Comparison of ENCODE assay signal across 16 cellular contexts in the genomic region with DNA sequence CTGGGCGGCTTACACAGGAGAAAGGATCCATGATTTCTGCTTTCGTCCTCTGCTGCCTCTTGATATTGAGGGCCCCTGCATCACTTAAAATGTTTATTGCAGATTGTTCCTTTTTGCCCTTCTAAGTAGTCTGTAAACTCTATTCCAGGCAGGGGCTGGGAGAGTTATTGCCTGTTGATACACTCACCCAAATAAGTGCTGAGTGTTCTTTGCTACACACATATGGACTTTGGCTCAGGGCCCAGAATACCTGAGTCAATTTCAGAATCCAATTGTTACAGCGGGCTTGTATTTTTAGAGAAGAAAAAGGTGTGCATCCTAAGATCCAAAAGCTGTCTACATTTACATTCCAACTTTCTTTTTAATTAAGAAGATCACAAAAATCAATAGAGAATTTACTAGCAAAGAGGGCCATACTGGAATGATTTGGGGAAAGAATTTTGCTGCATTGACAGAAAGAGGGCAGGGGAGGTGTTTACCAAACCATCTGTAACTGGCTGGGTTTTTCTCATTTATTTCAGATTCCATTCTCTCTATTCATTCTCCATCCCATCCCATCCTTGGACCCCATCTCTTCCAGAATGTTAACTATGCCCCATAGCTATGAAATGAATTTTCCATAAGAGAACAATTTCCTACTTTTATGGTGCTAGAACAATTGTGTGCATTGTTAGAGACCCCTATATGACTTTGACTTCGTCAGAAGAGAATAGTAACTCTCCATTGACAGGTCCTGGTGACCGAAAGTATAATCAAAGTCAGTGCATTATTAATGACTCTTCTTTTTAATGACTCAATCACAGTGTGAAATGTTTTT.
A peak's percentile ranks its signal among the peaks of the same experiment; 100 is the strongest.
DNase-seq lines count a peak whose midpoint lies in the region; ATAC-seq and TF ChIP-seq lines count a peak whose summit lies in the region.
"Had no signal": no experiment of that assay in that cellular context is flagged by ENCODE, and none has a peak within 500 bp of the region (broad histone marks: within the 10 kb centered on the region; RNA-seq: fewer than 3 reads in every experiment).

No MANE protein-coding gene starts in this region.

- ATAC-seq in CD4-positive, alpha-beta T cell (ENCODE audit: poor library complexity), result no peak
- ATAC-seq: left cardiac atrium; naive thymus-derived CD8-positive, alpha-beta T cell had no signal

- no peak overlapping the region for H2AFZ ChIP-seq in OCI-LY7 (ENCODE audit: low read length)

- H3K27ac ChIP-seq in VCaP, result peak overlapping the region; percentile 79
- H3K27ac ChIP-seq in CD4-positive, alpha-beta T cell (ENCODE audit: low read depth, low read length), result no peak overlapping the region
- no peak overlapping the region for H3K27ac ChIP-seq in OCI-LY7 (ENCODE audit: low read depth, low read length, poor library complexity, severe bottlenecking)
- H3K27ac ChIP-seq: Peyer's patch had no signal

- BruUV-seq in OCI-LY7 (replicated peaks; lab: Mats Ljungman, UMichigan), result no TSS peak

- no peak for TF ChIP-seq CTCF in VCaP (conservative IDR thresholded peaks at IDR 0.05)
- TF ChIP-seq CTCF in CD4-positive, alpha-beta T cell (IDR thresholded peaks at IDR 0.05), result no peak
- no peak for TF ChIP-seq CTCF in OCI-LY7 (conservative IDR thresholded peaks at IDR 0.05; ENCODE audit: low read length)

- H3K4me3 Mint-ChIP-seq in activated T-cell treated with anti-CD3 and anti-CD28 coated beads, Interleukin-2, amount 50 U/mL, for 24 hours, result no peak overlapping the region
- no peak overlapping the region for H3K4me3 Mint-ChIP-seq in CD4-positive, alpha-beta T cell
- H3K4me3 Mint-ChIP-seq: B cell; naive thymus-derived CD8-positive, alpha-beta T cell had no signal

- no peaks in the 10 kb centered on the region for H3K36me3 ChIP-seq in OCI-LY7 (ENCODE audit: insufficient read depth, low read length)
- H3K36me3 ChIP-seq: Peyer's patch had no signal

- no peaks in the 10 kb centered on the region for H3K27me3 Mint-ChIP-seq in activated T-cell treated with anti-CD3 and anti-CD28 coated beads, Interleukin-2, amount 50 U/mL, for 24 hours
- H3K27me3 Mint-ChIP-seq in CD4-positive, alpha-beta T cell, result no peaks in the 10 kb centered on the region
- H3K27me3 Mint-ChIP-seq: B cell had no signal

- no peak overlapping the region for H3K4me3 ChIP-seq in OCI-LY7 (ENCODE audit: low read depth, low read length, poor library complexity, severe bottlenecking)
- H3K4me3 ChIP-seq: Peyer's patch had no signal

- no peaks in the 10 kb centered on the region for H3K4me1 Mint-ChIP-seq in activated T-cell treated with anti-CD3 and anti-CD28 coated beads, Interleukin-2, amount 50 U/mL, for 24 hours (ENCODE audit: low read depth)
- no peaks in the 10 kb centered on the region for H3K4me1 Mint-ChIP-seq in CD4-positive, alpha-beta T cell (ENCODE audit: low read depth)
- H3K4me1 Mint-ChIP-seq: naive thymus-derived CD8-positive, alpha-beta T cell had no signal

- POLR2A ChIA-PET in CD4-positive, alpha-beta T cell (lab: Charles Lee), result no interaction called here
- POLR2A ChIA-PET in OCI-LY7 (lab: Charles Lee), result no interaction called here

- no peak overlapping the region for H3K27ac Mint-ChIP-seq in activated T-cell treated with anti-CD3 and anti-CD28 coated beads, Interleukin-2, amount 50 U/mL, for 24 hours
- H3K27ac Mint-ChIP-seq in CD4-positive, alpha-beta T cell, result no peak overlapping the region
- H3K27ac Mint-ChIP-seq: B cell; naive thymus-derived CD8-positive, alpha-beta T cell had no signal

- H3K9me3 Mint-ChIP-seq in activated T-cell treated with anti-CD3 and anti-CD28 coated beads, Interleukin-2, amount 50 U/mL, for 24 hours, result no peaks in the 10 kb centered on the region
- H3K9me3 Mint-ChIP-seq in CD4-positive, alpha-beta T cell, result peaks cover 6% of the 10 kb centered on the region

- H3K9me2 ChIP-seq in OCI-LY7 (ENCODE audit: insufficient read depth, low read length), result no peaks in the 10 kb centered on the region

- intact Hi-C loops in CD4-positive, alpha-beta T cell (cut with DNase I, micrococcal nuclease), result no loop called here
- intact Hi-C loops in OCI-LY7 (cut with micrococcal nuclease; ENCODE audit: unreplicated experiment), result no loop called here

- H3K4me2 ChIP-seq in OCI-LY7 (ENCODE audit: low read length), result no peak overlapping the region

- H4K20me1 ChIP-seq in OCI-LY7 (ENCODE audit: insufficient read depth, low read length), result no peaks in the 10 kb centered on the region

- H3K9me3 ChIP-seq in CD4-positive, alpha-beta T cell (ENCODE audit: control insufficient read depth, low read length), result no peaks in the 10 kb centered on the region
- H3K9me3 ChIP-seq in OCI-LY7 (ENCODE audit: low read length), result no peaks in the 10 kb centered on the region
- H3K9me3 ChIP-seq: Peyer's patch had no signal

- no peaks in the 10 kb centered on the region for H3K4me1 ChIP-seq in OCI-LY7 (ENCODE audit: insufficient read depth, low read length, poor library complexity, severe bottlenecking)
- H3K4me1 ChIP-seq: Peyer's patch had no signal

- H3K79me2 ChIP-seq in OCI-LY7 (ENCODE audit: insufficient read depth, low read depth, low read length), result no peaks in the 10 kb centered on the region

- no peaks in the 10 kb centered on the region for H3K27me3 ChIP-seq in CD4-positive, alpha-beta T cell (ENCODE audit: control insufficient read depth, insufficient read depth, low read length)
- H3K27me3 ChIP-seq: Peyer's patch had no signal

- CTCF ChIA-PET in CD4-positive, alpha-beta T cell (lab: Charles Lee), result no interaction called here
- CTCF ChIA-PET in OCI-LY7 (lab: Charles Lee; ENCODE audit: unreplicated experiment), result no interaction called here

- H3K36me3 Mint-ChIP-seq in activated T-cell treated with anti-CD3 and anti-CD28 coated beads, Interleukin-2, amount 50 U/mL, for 24 hours (ENCODE audit: low read depth), result no peaks in the 10 kb centered on the region
- no peaks in the 10 kb centered on the region for H3K36me3 Mint-ChIP-seq in CD4-positive, alpha-beta T cell (ENCODE audit: low read depth)
- H3K36me3 Mint-ChIP-seq: naive thymus-derived CD8-positive, alpha-beta T cell had no signal

- DNase-seq in DMS53 treated with DMSO at 0.1 percent for 48 hours (lab: John Stamatoyannopoulos, UW; ENCODE audit: unreplicated experiment) (peak; percentile 9), NCI-H2081 treated with DMSO at 0.1 percent for 48 hours (lab: John Stamatoyannopoulos, UW) (peak; percentile 32), mucosa of gallbladder (ENCODE audit: low spot score) (peak; percentile 31), iPS-NIHi11 (ENCODE audit: low spot score) (no peak), OCI-LY7 (ENCODE audit: low spot score) (no peak)
- no peak for DNase-seq in activated T-cell treated with anti-CD3 and anti-CD28 coated beads, Interleukin-2, amount 50 U/mL, for 24 hours
- no peak for DNase-seq in CD4-positive, alpha-beta T cell
- DNase-seq: activated CD4-positive, CD25-positive, alpha-beta regulatory T cell treated with anti-CD3 and anti-CD28 coated beads, Interleukin-2, amount 50 U/mL, for 72 hours; central memory CD4-positive, alpha-beta T cell; left cardiac atrium; naive thymus-derived CD8-positive, alpha-beta T cell; NCI-H1048; Peyer's patch; T-helper 2 cell had no signal

Comparison
In these comparisons a context has a peak if more than half of its experiments do, and no peak if none do; other contexts are left out.
1. DNase-seq: peak in DMS53 treated with DMSO at 0.1 percent for 48 hours (single experiment), NCI-H2081 treated with DMSO at 0.1 percent for 48 hours (single experiment) and mucosa of gallbladder (single experiment); none in iPS-NIHi11 (single experiment), activated T-cell treated with anti-CD3 and anti-CD28 coated beads, Interleukin-2, amount 50 U/mL, for 24 hours (single experiment), CD4-positive, alpha-beta T cell (0 of 10) and OCI-LY7 (single experiment).